In the genomic region with DNA sequence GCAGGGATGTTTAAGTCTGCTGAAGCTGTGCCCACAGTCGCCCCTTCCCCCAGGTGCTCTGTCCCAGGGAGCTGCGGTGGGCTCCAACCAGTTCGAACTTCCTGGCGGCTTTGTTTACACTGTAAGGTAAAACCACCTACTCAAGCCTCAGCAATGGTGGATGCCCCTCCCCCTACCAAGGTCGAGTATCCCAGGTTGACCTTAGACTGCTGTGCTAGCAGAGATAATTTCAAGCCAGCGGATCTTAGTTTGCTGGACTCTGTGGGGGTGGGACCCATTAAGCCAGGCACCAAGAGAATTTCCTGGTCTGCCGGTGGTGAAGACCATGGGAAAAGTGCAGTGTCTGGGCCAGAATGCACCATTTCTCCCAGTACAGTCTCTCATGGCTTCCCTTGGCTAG, we compare ENCODE assay signal across 27 cellular contexts. TPM values are rescaled to one million over a fixed set of nuclear protein-coding genes. Genes with fewer than 3 reads are reported as not detected.
A peak's percentile ranks its signal among the peaks of the same experiment; 100 is the strongest.
DNase-seq lines count a peak whose midpoint lies in the region; ATAC-seq, FAIRE-seq and TF ChIP-seq lines count a peak whose summit lies in the region.
"Had no signal": no experiment of that assay in that cellular context is flagged by ENCODE, and none has a peak within 500 bp of the region (broad histone marks: within the 10 kb centered on the region; RNA-seq: fewer than 3 reads in every experiment).

No MANE protein-coding gene starts in this region.

- H4K20me1 ChIP-seq in H9 (ENCODE audit: control insufficient read depth, insufficient read depth, insufficient read length) (no peaks in the 10 kb centered on the region), K562 (replicated peaks; ENCODE audit: control insufficient read depth, insufficient read depth, low read length) (no peaks in the 10 kb centered on the region)

- no peaks in the 10 kb centered on the region for H3K9me1 ChIP-seq in K562 (ENCODE audit: control insufficient read depth, insufficient read depth, low read length)

- H3K36me3 ChIP-seq in K562 (ENCODE audit: control insufficient read depth, insufficient read depth, low read length) (no peaks in the 10 kb centered on the region), colonic mucosa (no peaks in the 10 kb centered on the region)
- H3K36me3 ChIP-seq: BE2C had no signal

- H3K4me1 ChIP-seq in H9 (ENCODE audit: insufficient read depth, low read length), result no peaks in the 10 kb centered on the region
- peaks cover 0 to 10% of the 10 kb centered on the region in 2 experiments; a peak in 3 of 5 replicates for H3K4me1 ChIP-seq in K562 (replicated peaks in 1 of 2; ENCODE audit: control insufficient read depth in 2 of 2, insufficient read depth in 2 of 2, low read length in 2 of 2)
- no peaks in the 10 kb centered on the region for H3K4me1 ChIP-seq in colonic mucosa
- H3K4me1 ChIP-seq: BE2C had no signal

- H2BK5ac ChIP-seq in H9 (ENCODE audit: insufficient read length, low read length), result no peak overlapping the region

- H3K79me2 ChIP-seq in H9 (ENCODE audit: insufficient read depth, low read length), result no peaks in the 10 kb centered on the region
- H3K79me2 ChIP-seq in K562 (ENCODE audit: control insufficient read depth, insufficient read depth, low read length), result no peaks in the 10 kb centered on the region

- peak in 1 of 2 experiments; percentile 17; a peak in 1 of 4 replicates for TF ChIP-seq RAD21 in K562 (CRISPR knock-in tag; conservative IDR thresholded peaks at IDR 0.05 in 1 of 2, IDR thresholded peaks at IDR 0.05 in 1 of 2)

- H3K27ac Mint-ChIP-seq in H9 (no peak overlapping the region), nephron progenitor cell (peak overlapping the region; percentile 51)
- H3K27ac Mint-ChIP-seq: CD14-positive monocyte had no signal

- no peak overlapping the region for H2BK20ac ChIP-seq in H9 (ENCODE audit: low read depth, low read length, poor library complexity, severe bottlenecking)

- H3K27me3 ChIP-seq in H9 (ENCODE audit: insufficient read depth, low read length) (no peaks in the 10 kb centered on the region), K562 (ENCODE audit: control insufficient read depth in 2 of 2, insufficient read depth in 2 of 2, low read length in 2 of 2) (no peaks in the 10 kb centered on the region), colonic mucosa (no peaks in the 10 kb centered on the region)
- H3K27me3 ChIP-seq: BE2C had no signal

- H3T11ph ChIP-seq in H9 (ENCODE audit: low read length), result no peak overlapping the region

- H2AK5ac ChIP-seq in H9 (ENCODE audit: insufficient read length, low read length), result no peak overlapping the region

- intact Hi-C loops in K562 (cut with micrococcal nuclease) (loop anchor here (5.0 kb wide), 1 partner anchor 55 kb away; the partner anchor contains the start of gene CCDC7), colonic mucosa (cut with DNase I) (no loop called here)

- peak; percentile 61 for DNase-seq in NCI-H748 (lab: John Stamatoyannopoulos, UW; ENCODE audit: unreplicated experiment)
- no peak for DNase-seq in NCI-H748 treated with DMSO at 0.1 percent for 48 hours (lab: John Stamatoyannopoulos, UW)
- peak; percentile 37 for DNase-seq in H9
- DNase-seq in K562 (ENCODE audit: extremely low read depth in 1 of 4, low spot score in 3 of 4), result peak; percentile 14 to 90 (median 47)
- peak; percentile 37 for DNase-seq in nephron progenitor cell
- no peak for DNase-seq in T-helper 1 cell
- DNase-seq in colonic mucosa, result no peak
- DNase-seq in NCI-H1417 treated with DMSO at 0.1 percent for 48 hours (lab: John Stamatoyannopoulos, UW), result no peak
- DNase-seq: 8988T; ACHN; BE2C; CD8-positive, alpha-beta memory T cell; DMS153; Karpas-422; NCI-H1092; NCI-H1436; NCI-H187; NCI-H2081 treated with DMSO at 0.1 percent for 48 hours; NCI-H774; SHP77 treated with DMSO at 0.1 percent for 48 hours had no signal

- no peak overlapping the region for H2BK120ac ChIP-seq in H9 (ENCODE audit: low read depth, low read length, poor library complexity, severe bottlenecking)

- no TSS peak for BruUV-seq in K562 (replicated peaks; lab: Mats Ljungman, UMichigan)

- no peak overlapping the region for H2AFZ ChIP-seq in H9 (ENCODE audit: low read length)
- peak overlapping the region; percentile 98 for H2AFZ ChIP-seq in K562 (ENCODE audit: low read depth, low read length)

- no peak overlapping the region for H2BK15ac ChIP-seq in H9 (ENCODE audit: low read depth, low read length)

- FAIRE-seq in K562 (lab: Jason Lieb, UNC), result peak; percentile 98
- FAIRE-seq: G401.6, H1 had no signal

- no peak overlapping the region for H4K8ac ChIP-seq in H9 (replicated peaks; ENCODE audit: insufficient read length, low read depth, low read length)

- no peak for TF ChIP-seq CTCF in H9 (conservative IDR thresholded peaks at IDR 0.05)
- TF ChIP-seq CTCF in K562 (IDR thresholded peaks at IDR 0.05 in 2 of 3, conservative IDR thresholded peaks at IDR 0.05 in 1 of 3; ENCODE audit: insufficient read depth in 2 of 3, low read depth in 1 of 3, low read length in 3 of 3), result no peak
- no peak for TF ChIP-seq CTCF in nephron progenitor cell (IDR thresholded peaks at IDR 0.05)
- no peak for TF ChIP-seq CTCF in colonic mucosa (IDR thresholded peaks at IDR 0.05)

- H3K4me2 ChIP-seq in H9 (ENCODE audit: insufficient read depth, insufficient read length, low read length) (no peak overlapping the region), K562 (ENCODE audit: insufficient read depth, low read length) (peak overlapping the region; percentile 78)

- H3K4ac ChIP-seq in H9 (ENCODE audit: low read depth, low read length), result no peak overlapping the region

- no peak overlapping the region for H4K5ac ChIP-seq in H9 (ENCODE audit: insufficient read length, low read depth, low read length)

- peaks cover 30 to 61% (median 36%) of the 10 kb centered on the region in 3 experiments for H3K36me3 Mint-ChIP-seq in H9 (ENCODE audit: insufficient read depth in 1 of 3, low read depth in 3 of 3)
- H3K36me3 Mint-ChIP-seq in nephron progenitor cell (ENCODE audit: low read depth), result peaks cover 55% of the 10 kb centered on the region

- TF ChIP-seq EP300 in K562 (IDR thresholded peaks at IDR 0.05; ENCODE audit: low read length), result peak; percentile 82; the same call in 1 of the 2 replicates

- in situ Hi-C loops in K562 (cut with MboI), result no loop called here

- H3K4me3 Mint-ChIP-seq in H9 (no peak overlapping the region), nephron progenitor cell (no peak overlapping the region)
- H3K4me3 Mint-ChIP-seq: CD14-positive monocyte; CD8-positive, alpha-beta memory T cell had no signal

- H3K27ac ChIP-seq in H9 (ENCODE audit: insufficient read length, low read depth, low read length) (no peak overlapping the region), K562 (ENCODE audit: extremely low read depth, low read depth, low read length) (peak overlapping the region; percentile 74; the same call in 2 of the 3 replicates), colonic mucosa (no peak overlapping the region)
- H3K27ac ChIP-seq: HL-60, RWPE1 had no signal

- no peak overlapping the region for H3K18ac ChIP-seq in H9 (ENCODE audit: insufficient read length, low read depth, low read length)

- H2BK12ac ChIP-seq in H9 (ENCODE audit: insufficient read length, low read depth, low read length), result no peak overlapping the region

- no peak overlapping the region for H3K23ac ChIP-seq in H9 (ENCODE audit: insufficient read length, low read depth, low read length)

- H3K27me3 Mint-ChIP-seq in H9 (ENCODE audit: low read depth) (no peaks in the 10 kb centered on the region; the same call in 1 of the 2 replicates), nephron progenitor cell (ENCODE audit: low read depth, poor library complexity) (peaks cover 9% of the 10 kb centered on the region)
- H3K27me3 Mint-ChIP-seq: CD8-positive, alpha-beta memory T cell had no signal

- TF ChIP-seq POLR2A in K562 (conservative IDR thresholded peaks at IDR 0.05), result no peak

- H3K9me3 ChIP-seq in H9 (ENCODE audit: control insufficient read depth, low read depth, low read length), result peaks cover 5% of the 10 kb centered on the region
- H3K9me3 ChIP-seq in K562 (replicated peaks; ENCODE audit: control insufficient read depth, insufficient read depth, low read depth, low read length), result no peaks in the 10 kb centered on the region
- H3K9me3 ChIP-seq in colonic mucosa, result no peaks in the 10 kb centered on the region
- H3K9me3 ChIP-seq: BE2C had no signal

- H3K79me1 ChIP-seq in H9 (ENCODE audit: insufficient read depth, low read depth, low read length, poor library complexity, severe bottlenecking), result no peaks in the 10 kb centered on the region

- H4K91ac ChIP-seq in H9 (ENCODE audit: insufficient read length, low read depth, low read length), result no peak overlapping the region

- CTCF ChIA-PET in K562 (lab: Yijun Ruan, JAX; ENCODE audit: low intra/inter-chr PET ratio), result no interaction called here

- peak overlapping the region; percentile 21; the same call in 1 of the 2 replicates for H3K4me3 ChIP-seq in K562
- no peak overlapping the region for H3K4me3 ChIP-seq in colonic mucosa

- WGBS in H9 (ENCODE audit: extremely low coverage, insufficient read length, low lambda C conversion rate), result no CpG with 5 or more reads among the region's 7 CpGs
- WGBS in K562 (ENCODE audit: insufficient coverage, low coverage, missing lambda C conversion rate), result 0% methylated on average over 7 of the region's 7 CpGs

- H3K9me3 Mint-ChIP-seq in H9 (peaks cover 73 to 77% of the 10 kb centered on the region in 2 experiments), nephron progenitor cell (peaks cover 84% of the 10 kb centered on the region)

- no peak overlapping the region for H3K56ac ChIP-seq in H9 (ENCODE audit: insufficient read length, low read depth, low read length)

- H3K4me1 Mint-ChIP-seq in H9, result 0 out of 4 replicates have a peak, but pooled peaks cover 0 to 3% of the 10 kb centered on the region in 2 experiments
- H3K4me1 Mint-ChIP-seq in nephron progenitor cell, result peaks cover 9% of the 10 kb centered on the region
- H3K4me1 Mint-ChIP-seq: CD14-positive monocyte had no signal

- H3K9ac ChIP-seq in H9 (ENCODE audit: extremely low read depth, insufficient read length, low read length) (no peak overlapping the region), K562 (ENCODE audit: insufficient read depth in 1 of 2, low read depth in 2 of 2, low read length in 2 of 2) (peak overlapping the region; percentile 40; a peak in 3 of 4 replicates), colonic mucosa (ENCODE audit: low read depth in 2 of 2, low read length in 2 of 2) (no peak overlapping the region)

- no peak overlapping the region for H3K14ac ChIP-seq in H9 (ENCODE audit: insufficient read depth, low read length)

- ATAC-seq in K562, result peak; percentile 99
- ATAC-seq: HCT116, Panc1 had no signal

- POLR2A ChIA-PET in K562 (lab: Yijun Ruan, JAX), result interaction anchor here (0.6 to 0.8 kb wide), 2 partner anchors 29 to 56 kb away, joined by 3 read pairs; partner anchors contain the start of gene CCDC7

- no peaks in the 10 kb centered on the region for H3K23me2 ChIP-seq in H9 (ENCODE audit: insufficient read length, low read depth, low read length, poor library complexity, severe bottlenecking)

RNA-seq across cellular contexts. Expression of gene CCDC7, which starts 56.0 kb away (rescaled TPM):
- total RNA-seq in H9 (2021) (1.1 and 1.6 TPM in 2 replicates), K562 (2014; rRNA removed) (2.5 and 2.7 TPM in 2 replicates), K562 (2014; rRNA removed; fragmentation: Illumina TruSeq; extraction: Trizol) (3.9 and 4.7 TPM in 2 replicates), K562 (2015; rRNA removed; fragmentation: Illumina TruSeq; extraction: Trizol) (5.8 and 6.6 TPM in 2 replicates), K562 (2021) (3.0 and 3.3 TPM in 2 replicates), colonic mucosa (1 to 10 TPM; 9.9 TPM)
- total RNA-seq in K562 (2011; cell fraction: chromatin; rRNA removed; ENCODE audit: low replicate concordance), result 6.7 and 24.4 TPM in 2 replicates
- total RNA-seq in K562 (2011; cell fraction: nucleolus; rRNA removed), result 3.3 and 4.7 TPM in 2 replicates
- 7.2 and 10.6 TPM in 2 replicates for total RNA-seq in K562 (2011; cell fraction: nucleoplasm; rRNA removed)
- polyA plus RNA-seq in K562 (2011; rRNA removed) (2.2 and 3.0 TPM in 2 replicates), K562 (2014; fragmentation: Illumina TruSeq; extraction: Trizol) (1.4 and 1.9 TPM in 2 replicates), K562 (2014; fragmentation: Nextera tagmentation; extraction: Ambion mirVana) (1 to 10 TPM; 1.5 to 2.7 TPM), K562 (2014; rRNA removed) (1.7 and 1.9 TPM in 2 replicates)
- 0.10 and 0.47 TPM in 2 replicates for polyA plus RNA-seq in K562 (2011; cell fraction: cytosol; rRNA removed)
- polyA plus RNA-seq in K562 (2011; cell fraction: nucleus; rRNA removed), result 2.1 and 3.1 TPM in 2 replicates
- 1.3 and 2.2 TPM in 2 replicates for polyA plus RNA-seq in K562 (2012)
- polyA minus RNA-seq in K562 (2011; rRNA and poly(A)+ RNA removed), result 7.1 and 10.9 TPM in 2 replicates
- polyA minus RNA-seq in K562 (2011; cell fraction: cytosol; rRNA and poly(A)+ RNA removed), result 0.95 and 2.6 TPM in 2 replicates
- 6.7 and 12.7 TPM in 2 replicates for polyA minus RNA-seq in K562 (2011; cell fraction: nucleus; rRNA and poly(A)+ RNA removed)

Comparison
In these comparisons a context has a peak if more than half of its experiments do, and no peak if none do; other contexts are left out.
1. DNase-seq: peak in NCI-H748 (single experiment), H9 (single experiment), K562 (4 of 4) and nephron progenitor cell (single experiment); none in NCI-H748 treated with DMSO at 0.1 percent for 48 hours (single experiment), T-helper 1 cell (0 of 5), colonic mucosa (single experiment) and NCI-H1417 treated with DMSO at 0.1 percent for 48 hours (single experiment).
2. H3K9ac ChIP-seq: peak in K562 (2 of 2); none in H9 (single experiment) and colonic mucosa (0 of 2).